Comparison of ENCODE assay signal across 14 cellular contexts in genomic region chr1:241591317-241591716, GRCh38. TPM values are rescaled to one million over a fixed set of nuclear protein-coding genes. Genes with fewer than 3 reads are reported as not detected.
DNase-seq lines count a peak whose midpoint lies in the region; ATAC-seq, FAIRE-seq and TF ChIP-seq lines count a peak whose summit lies in the region.
"Had no signal": no experiment of that assay in that cellular context is flagged by ENCODE, and none has a peak within 500 bp of the region (broad histone marks: within the 10 kb centered on the region; RNA-seq: fewer than 3 reads in every experiment).

No MANE protein-coding gene starts in this region.

- peaks cover 5 to 22% of the 10 kb centered on the region in 2 donors for H3K36me3 Mint-ChIP-seq in activated naive CD4-positive, alpha-beta T cell treated with anti-CD3 and anti-CD28 coated beads, Interleukin-2, amount 50 U/mL, for 72 hours
- H3K36me3 Mint-ChIP-seq in T-helper 17 cell (ENCODE audit: low read depth) (peaks cover 4% of the 10 kb centered on the region), WTC11 (no peaks in the 10 kb centered on the region)

- TF ChIP-seq CTCF in WTC11 (IDR thresholded peaks at IDR 0.05), result no peak

- CTCF ChIA-PET in WTC11 (lab: Charles Lee), result interaction anchor here (1.0 to 1.2 kb wide), 2 partner anchors 13 to 20 kb away, joined by 3 to 5 read pairs; no protein-coding TSS in a partner anchor

- H3K4me1 Mint-ChIP-seq in T-helper 17 cell (peaks cover 2% of the 10 kb centered on the region), WTC11 (no peaks in the 10 kb centered on the region)
- H3K4me1 Mint-ChIP-seq: H9 had no signal

- peak in 1 of 2 donors; percentile 49 for ATAC-seq in activated naive CD4-positive, alpha-beta T cell treated with anti-CD3 and anti-CD28 coated beads, Interleukin-2, amount 50 U/mL, for 72 hours
- no peak for ATAC-seq in T-helper 17 cell
- ATAC-seq in GM21528 (IDR thresholded peaks at IDR 0.05; ENCODE audit: low FRiP score, unreplicated experiment), result no peak
- ATAC-seq in WTC11, result no peak

- H3K4me3 Mint-ChIP-seq in T-helper 17 cell (no peak overlapping the region), WTC11 (no peak overlapping the region)
- H3K4me3 Mint-ChIP-seq: H9 had no signal

- H3K9me3 Mint-ChIP-seq in activated naive CD4-positive, alpha-beta T cell treated with anti-CD3 and anti-CD28 coated beads, Interleukin-2, amount 50 U/mL, for 72 hours, result no peaks in the 10 kb centered on the region
- H3K9me3 Mint-ChIP-seq in WTC11, result no peaks in the 10 kb centered on the region
- H3K9me3 Mint-ChIP-seq: H9 had no signal

- TF ChIP-seq POLR2A in GM12892 (IDR thresholded peaks at IDR 0.05; ENCODE audit: low read depth, low read length), result no peak

- peak overlapping the region; percentile 84 to 93 for H3K27ac Mint-ChIP-seq in activated naive CD4-positive, alpha-beta T cell treated with anti-CD3 and anti-CD28 coated beads, Interleukin-2, amount 50 U/mL, for 72 hours
- H3K27ac Mint-ChIP-seq in T-helper 17 cell (peak overlapping the region; percentile 32), WTC11 (no peak overlapping the region)
- H3K27ac Mint-ChIP-seq: H9 had no signal

- POLR2A ChIA-PET in WTC11 (lab: Charles Lee), result no interaction called here

- FAIRE-seq in GM12892 (lab: Jason Lieb, UNC), result no peak

- DNase-seq in activated naive CD4-positive, alpha-beta T cell treated with anti-CD3 and anti-CD28 coated beads, Interleukin-2, amount 50 U/mL, for 72 hours (ENCODE audit: low spot score in 2 of 2), result no peak
- DNase-seq in activated naive CD4-positive, alpha-beta T cell treated with anti-CD3 and anti-CD28 coated beads, Interleukin-2, amount 50 U/mL, for 16 hours, result no peak
- DNase-seq in T-helper 17 cell (no peak), glomerular visceral epithelial cell (ENCODE audit: extremely low spot score) (peak; percentile 62), ecto neural progenitor cell (ENCODE audit: low spot score) (no peak), WTC11 (ENCODE audit: low spot score) (no peak), GM12892 (ENCODE audit: insufficient read length) (no peak)
- DNase-seq: BE2C, cortex of kidney, H9, NCI-H2081 had no signal

- H3K27me3 Mint-ChIP-seq in T-helper 17 cell, result no peaks in the 10 kb centered on the region
- no peaks in the 10 kb centered on the region for H3K27me3 Mint-ChIP-seq in WTC11 (ENCODE audit: low read depth)

- H3K9me3 ChIP-seq in T-helper 17 cell (ENCODE audit: control insufficient read depth, low read length, poor library complexity, severe bottlenecking), result no peaks in the 10 kb centered on the region
- H3K9me3 ChIP-seq: BE2C had no signal

TF ChIP-seq in WTC11, 78 proteins besides CTCF, POLR2A, EP300 and RAD21 (continues in another document):
- TF ChIP-seq SMAD3 (CRISPR knock-in tag; IDR thresholded peaks at IDR 0.05; ENCODE audit: borderline replicate concordance) (no peak), ZBTB21 (CRISPR knock-in tag; IDR thresholded peaks at IDR 0.05; ENCODE audit: borderline replicate concordance) (no peak), FOXP4 (CRISPR knock-in tag; IDR thresholded peaks at IDR 0.05) (no peak), E2F1 (CRISPR knock-in tag; IDR thresholded peaks at IDR 0.05) (no peak), CBFB (CRISPR knock-in tag; IDR thresholded peaks at IDR 0.05; ENCODE audit: low read depth) (no peak), MXD4 (CRISPR knock-in tag; IDR thresholded peaks at IDR 0.05; ENCODE audit: borderline replicate concordance) (no peak), ZNF281 (CRISPR knock-in tag; IDR thresholded peaks at IDR 0.05) (no peak), ZNF396 (CRISPR knock-in tag; IDR thresholded peaks at IDR 0.05; ENCODE audit: borderline replicate concordance) (no peak), NR1H2 (CRISPR knock-in tag; IDR thresholded peaks at IDR 0.05) (no peak), SOX15 (CRISPR knock-in tag; IDR thresholded peaks at IDR 0.05) (no peak), CDX4 (CRISPR knock-in tag; IDR thresholded peaks at IDR 0.05; ENCODE audit: borderline replicate concordance) (no peak), FOXP1 (CRISPR knock-in tag; IDR thresholded peaks at IDR 0.05; ENCODE audit: borderline replicate concordance) (no peak), ZNF317 (CRISPR knock-in tag; IDR thresholded peaks at IDR 0.05; ENCODE audit: borderline replicate concordance, low read depth) (no peak), SP1 (CRISPR knock-in tag; conservative IDR thresholded peaks at IDR 0.05) (no peak)

RNA-seq across cellular contexts. Expression of gene CHML, which starts 48.9 kb away (rescaled TPM):
- 10 to 100 TPM; 13.1 to 16.2 TPM for total RNA-seq in activated naive CD4-positive, alpha-beta T cell treated with anti-CD3 and anti-CD28 coated beads, Interleukin-2, amount 50 U/mL, for 72 hours
- total RNA-seq in T-helper 17 cell, result 1 to 10 TPM; 4.7 to 7.9 TPM
- total RNA-seq in WTC11 (2021), result 53.5 to 60.4 TPM (median 56.9 TPM) in 3 replicates
- 7.7 TPM for polyA plus RNA-seq in GM12892 (2012; ENCODE audit: missing spikeins)

RNA-seq across cellular contexts. Expression of gene OPN3, which starts 48.9 kb away (rescaled TPM):
- total RNA-seq in activated naive CD4-positive, alpha-beta T cell treated with anti-CD3 and anti-CD28 coated beads, Interleukin-2, amount 50 U/mL, for 72 hours, result 10 to 100 TPM in 1 of 2 donors, 1 to 10 TPM in 1; 8.2 to 13.6 TPM
- 1 to 10 TPM; 3.7 to 3.9 TPM for total RNA-seq in T-helper 17 cell
- total RNA-seq in WTC11 (2021), result 14.4 to 17.2 TPM (median 15.2 TPM) in 3 replicates
- 10.3 TPM for polyA plus RNA-seq in GM12892 (2012; ENCODE audit: missing spikeins)

RNA-seq across cellular contexts. Expression of gene KMO, which starts 59.1 kb away (rescaled TPM):
- total RNA-seq in activated naive CD4-positive, alpha-beta T cell treated with anti-CD3 and anti-CD28 coated beads, Interleukin-2, amount 50 U/mL, for 72 hours, result not detected
- total RNA-seq in T-helper 17 cell (1 to 10 TPM in 1 of 2 donors, not detected in 1; 1.5 TPM), WTC11 (2021) (not detected in 3 replicates)
- polyA plus RNA-seq in GM12892 (2012; ENCODE audit: missing spikeins), result 2.7 TPM
- total RNA-seq: glomerular endothelial cell, H9, pulmonary artery endothelial cell had no signal
